21 cellular contexts compared by ENCODE assay signal in the genomic region with DNA sequence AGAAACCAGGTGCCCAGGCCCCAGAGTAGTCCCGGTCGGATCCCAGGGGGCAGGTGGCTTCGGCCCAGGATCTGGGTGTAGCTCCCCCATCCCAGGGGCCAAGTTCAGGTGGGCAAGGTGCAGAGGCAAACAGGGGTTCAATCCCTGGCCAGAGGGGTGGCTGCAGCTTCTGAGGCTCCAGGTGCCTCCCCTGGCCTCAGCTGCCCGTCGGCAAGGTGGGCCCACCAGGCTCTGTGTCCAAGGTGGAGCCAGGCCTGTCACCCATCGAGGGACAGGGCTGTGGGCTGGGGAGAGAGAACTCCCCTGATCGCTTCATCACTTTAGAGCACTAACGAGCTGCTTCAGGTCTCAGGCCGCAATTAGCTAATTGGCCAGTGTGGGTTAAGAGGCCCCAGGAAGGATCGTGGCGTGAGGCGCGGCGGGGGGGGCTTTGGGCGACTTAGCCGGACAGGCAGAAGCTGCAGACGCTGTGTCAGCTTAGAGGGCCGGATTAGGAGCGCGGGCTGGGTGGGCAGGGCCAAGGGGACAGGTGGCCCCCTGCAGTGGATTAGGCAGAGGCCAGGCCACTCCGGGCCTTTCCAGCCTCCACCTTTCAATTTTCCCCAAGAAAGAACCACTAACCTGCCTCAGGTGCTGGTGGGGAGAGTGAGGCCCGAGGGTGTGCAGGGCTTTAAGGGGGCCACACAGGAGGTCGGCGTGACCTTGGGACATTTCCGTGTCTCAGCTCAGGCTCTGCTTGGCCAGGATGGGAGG. TPM values are rescaled to one million over a fixed set of nuclear protein-coding genes. Genes with fewer than 3 reads are reported as not detected.
DNase-seq lines count a peak whose midpoint lies in the region; ATAC-seq, FAIRE-seq and TF ChIP-seq lines count a peak whose summit lies in the region.
"Had no signal": no experiment of that assay in that cellular context is flagged by ENCODE, and none has a peak within 500 bp of the region (broad histone marks: within the 10 kb centered on the region; RNA-seq: fewer than 3 reads in every experiment).

No MANE protein-coding gene starts in this region.

- no peak overlapping the region for H3K4me3 ChIP-seq in CD8-positive, alpha-beta memory T cell (ENCODE audit: low read length)
- H3K4me3 ChIP-seq: A549, SJCRH30 had no signal

- H3K27ac Mint-ChIP-seq in WTC11, result peak overlapping the region; percentile 63; the same call in 1 of the 2 replicates
- H3K27ac Mint-ChIP-seq in nephron progenitor cell, result peak overlapping the region; percentile 86
- peak overlapping the region in 1 of 8 donors; percentile 36 for H3K27ac Mint-ChIP-seq in CD8-positive, alpha-beta memory T cell

- POLR2A ChIA-PET in WTC11 (lab: Charles Lee), result interaction anchor here (0.9 kb wide), 1 partner anchor 12 kb away, joined by 3 read pairs; a partner anchor contains a TSS
- POLR2A ChIA-PET in CD8-positive, alpha-beta memory T cell (lab: Charles Lee), result no interaction called here

- no peaks in the 10 kb centered on the region for H3K36me3 ChIP-seq in CD8-positive, alpha-beta memory T cell (ENCODE audit: insufficient read depth, low read length)
- H3K36me3 ChIP-seq: SJCRH30 had no signal

- H3K27me3 ChIP-seq in CD8-positive, alpha-beta memory T cell (ENCODE audit: insufficient read depth, low read length, poor library complexity, severe bottlenecking), result no peaks in the 10 kb centered on the region

- H3K9me3 ChIP-seq in CD8-positive, alpha-beta memory T cell (ENCODE audit: low read length), result no peaks in the 10 kb centered on the region
- H3K9me3 ChIP-seq: A549, SJCRH30 had no signal

- no peaks in the 10 kb centered on the region for H3K27me3 Mint-ChIP-seq in WTC11 (ENCODE audit: low read depth)
- peaks cover 4% of the 10 kb centered on the region for H3K27me3 Mint-ChIP-seq in nephron progenitor cell (ENCODE audit: low read depth, poor library complexity)
- no peaks in the 10 kb centered on the region for H3K27me3 Mint-ChIP-seq in CD8-positive, alpha-beta memory T cell
- H3K27me3 Mint-ChIP-seq: CD4-positive, alpha-beta memory T cell had no signal

- H3K36me3 Mint-ChIP-seq in WTC11, result no peaks in the 10 kb centered on the region
- no peaks in the 10 kb centered on the region for H3K36me3 Mint-ChIP-seq in nephron progenitor cell (ENCODE audit: low read depth)
- peaks cover 0 to 7% (median 4%) of the 10 kb centered on the region in 3 donors for H3K36me3 Mint-ChIP-seq in CD8-positive, alpha-beta memory T cell

- no peak for FAIRE-seq in D721Med (lab: Jason Lieb, UNC)
- FAIRE-seq: A549, GM12892, GM18507 had no signal

- H3K4me3 Mint-ChIP-seq in WTC11, result no peak overlapping the region
- H3K4me3 Mint-ChIP-seq in nephron progenitor cell, result no peak overlapping the region
- H3K4me3 Mint-ChIP-seq in CD8-positive, alpha-beta memory T cell, result no peak overlapping the region
- H3K4me3 Mint-ChIP-seq: CD4-positive, alpha-beta memory T cell had no signal

- peak; percentile 97 for DNase-seq in D721Med (ENCODE audit: insufficient read length, low spot score)
- DNase-seq in MV-4-11 (lab: John Stamatoyannopoulos, UW), result peak; percentile 26
- DNase-seq in WTC11 (ENCODE audit: low spot score), result no peak
- no peak for DNase-seq in nephron progenitor cell
- no peak for DNase-seq in NCI-H1105 (lab: John Stamatoyannopoulos, UW)
- DNase-seq in CD8-positive, alpha-beta memory T cell, result no peak
- DNase-seq: DMS79, GOT3, NCI-H1694, NCI-H2081 treated with DMSO at 0.1 percent for 48 hours, NCI-H510A, NCI-H748 treated with DMSO at 0.1 percent for 48 hours, SJCRH30 had no signal

- H3K4me1 Mint-ChIP-seq in WTC11 (peaks cover 5% of the 10 kb centered on the region), nephron progenitor cell (peaks cover 38% of the 10 kb centered on the region)
- peaks cover 0 to 6% (median 0%) of the 10 kb centered on the region in 3 donors for H3K4me1 Mint-ChIP-seq in CD8-positive, alpha-beta memory T cell

- no peaks in the 10 kb centered on the region for H3K9me3 Mint-ChIP-seq in WTC11
- H3K9me3 Mint-ChIP-seq in nephron progenitor cell, result no peaks in the 10 kb centered on the region
- no peaks in the 10 kb centered on the region for H3K9me3 Mint-ChIP-seq in CD8-positive, alpha-beta memory T cell

- no peaks in the 10 kb centered on the region for H3K4me1 ChIP-seq in CD8-positive, alpha-beta memory T cell (ENCODE audit: insufficient read depth, low read length)
- H3K4me1 ChIP-seq: A549, SJCRH30 had no signal

- TF ChIP-seq CTCF in D721Med (IDR thresholded peaks at IDR 0.05; ENCODE audit: insufficient read depth, missing control alignments), result no peak
- no peak for TF ChIP-seq CTCF in WTC11 (IDR thresholded peaks at IDR 0.05)
- TF ChIP-seq CTCF in nephron progenitor cell (IDR thresholded peaks at IDR 0.05), result no peak

- CTCF ChIA-PET in WTC11 (lab: Charles Lee), result interaction anchor here (0.5 to 2.9 kb wide), 7 partner anchors 9 to 213 kb away, joined by 3 to 10 read pairs (median 3); a partner anchor contains a TSS
- CTCF ChIA-PET in CD8-positive, alpha-beta memory T cell (lab: Charles Lee), result interaction anchor here (0.9 to 1.1 kb wide), 2 partner anchors 37 to 47 kb away, joined by 3 read pairs; no protein-coding TSS in a partner anchor

- H3K27ac ChIP-seq in CD8-positive, alpha-beta memory T cell (ENCODE audit: low read depth, low read length), result no peak overlapping the region
- H3K27ac ChIP-seq: A549, SJCRH30 had no signal

- no peak for ATAC-seq in WTC11
- no peak for ATAC-seq in GM18520 (IDR thresholded peaks at IDR 0.05; ENCODE audit: unreplicated experiment)
- ATAC-seq: A549, Panc1 had no signal

TF ChIP-seq in WTC11, 78 proteins besides CTCF, POLR2A, EP300 and RAD21 (continues in another document):
- TF ChIP-seq NR1H2 (CRISPR knock-in tag; IDR thresholded peaks at IDR 0.05) (no peak), ZNF263 (CRISPR knock-in tag; IDR thresholded peaks at IDR 0.05; ENCODE audit: low read depth) (no peak), NFE2L1 (CRISPR knock-in tag; IDR thresholded peaks at IDR 0.05) (no peak), TP53 (CRISPR knock-in tag; IDR thresholded peaks at IDR 0.05) (no peak), SOX15 (CRISPR knock-in tag; IDR thresholded peaks at IDR 0.05) (no peak), CBFB (CRISPR knock-in tag; IDR thresholded peaks at IDR 0.05; ENCODE audit: low read depth) (no peak), CREM (CRISPR knock-in tag; IDR thresholded peaks at IDR 0.05) (no peak), NFATC4 (CRISPR knock-in tag; IDR thresholded peaks at IDR 0.05) (no peak), JUN (CRISPR knock-in tag; IDR thresholded peaks at IDR 0.05) (no peak), TEAD1 (CRISPR knock-in tag; IDR thresholded peaks at IDR 0.05) (no peak), KAT7 (CRISPR knock-in tag; IDR thresholded peaks at IDR 0.05; ENCODE audit: borderline replicate concordance) (no peak), HMGA2 (CRISPR knock-in tag; IDR thresholded peaks at IDR 0.05) (no peak), TEAD4 (CRISPR knock-in tag; IDR thresholded peaks at IDR 0.05) (no peak)
- TF ChIP-seq, protein P1, sequence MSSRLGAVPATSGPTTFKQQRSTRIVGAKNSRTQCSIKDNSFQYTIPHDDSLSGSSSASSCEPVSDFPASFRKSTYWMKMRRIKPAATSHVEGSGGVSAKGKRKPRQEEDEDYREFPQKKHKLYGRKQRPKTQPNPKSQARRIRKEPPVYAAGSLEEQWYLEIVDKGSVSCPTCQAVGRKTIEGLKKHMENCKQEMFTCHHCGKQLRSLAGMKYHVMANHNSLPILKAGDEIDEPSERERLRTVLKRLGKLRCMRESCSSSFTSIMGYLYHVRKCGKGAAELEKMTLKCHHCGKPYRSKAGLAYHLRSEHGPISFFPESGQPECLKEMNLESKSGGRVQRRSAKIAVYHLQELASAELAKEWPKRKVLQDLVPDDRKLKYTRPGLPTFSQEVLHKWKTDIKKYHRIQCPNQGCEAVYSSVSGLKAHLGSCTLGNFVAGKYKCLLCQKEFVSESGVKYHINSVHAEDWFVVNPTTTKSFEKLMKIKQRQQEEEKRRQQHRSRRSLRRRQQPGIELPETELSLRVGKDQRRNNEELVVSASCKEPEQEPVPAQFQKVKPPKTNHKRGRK (CRISPR knock-in tag; IDR thresholded peaks at IDR 0.05; ENCODE audit: borderline replicate concordance), result no peak
- TF ChIP-seq, protein P2, sequence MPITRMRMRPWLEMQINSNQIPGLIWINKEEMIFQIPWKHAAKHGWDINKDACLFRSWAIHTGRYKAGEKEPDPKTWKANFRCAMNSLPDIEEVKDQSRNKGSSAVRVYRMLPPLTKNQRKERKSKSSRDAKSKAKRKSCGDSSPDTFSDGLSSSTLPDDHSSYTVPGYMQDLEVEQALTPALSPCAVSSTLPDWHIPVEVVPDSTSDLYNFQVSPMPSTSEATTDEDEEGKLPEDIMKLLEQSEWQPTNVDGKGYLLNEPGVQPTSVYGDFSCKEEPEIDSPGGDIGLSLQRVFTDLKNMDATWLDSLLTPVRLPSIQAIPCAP (CRISPR knock-in tag; IDR thresholded peaks at IDR 0.05), result no peak
- TF ChIP-seq, protein P3, sequence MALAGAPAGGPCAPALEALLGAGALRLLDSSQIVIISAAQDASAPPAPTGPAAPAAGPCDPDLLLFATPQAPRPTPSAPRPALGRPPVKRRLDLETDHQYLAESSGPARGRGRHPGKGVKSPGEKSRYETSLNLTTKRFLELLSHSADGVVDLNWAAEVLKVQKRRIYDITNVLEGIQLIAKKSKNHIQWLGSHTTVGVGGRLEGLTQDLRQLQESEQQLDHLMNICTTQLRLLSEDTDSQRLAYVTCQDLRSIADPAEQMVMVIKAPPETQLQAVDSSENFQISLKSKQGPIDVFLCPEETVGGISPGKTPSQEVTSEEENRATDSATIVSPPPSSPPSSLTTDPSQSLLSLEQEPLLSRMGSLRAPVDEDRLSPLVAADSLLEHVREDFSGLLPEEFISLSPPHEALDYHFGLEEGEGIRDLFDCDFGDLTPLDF (CRISPR knock-in tag; IDR thresholded peaks at IDR 0.05), result no peak

RNA-seq across cellular contexts. Expression of a gene that starts 2.8 kb away (rescaled TPM):
- 0.09 TPM in 1 of 3 replicates, not detected in the others for total RNA-seq in WTC11 (2021)
- not detected for total RNA-seq in CD8-positive, alpha-beta memory T cell
- polyA plus RNA-seq in CD8-positive, alpha-beta memory T cell, result not detected
- total RNA-seq: CD4-positive, alpha-beta memory T cell; M059J; SJCRH30 had no signal
- polyA plus RNA-seq: A549; BJ; CD4-positive, alpha-beta memory T cell had no signal

RNA-seq across cellular contexts. Expression of a gene that starts 11.4 kb away (rescaled TPM):
- 26.1 to 29.0 TPM (median 28.3 TPM) in 3 replicates for total RNA-seq in WTC11 (2021)
- total RNA-seq in CD8-positive, alpha-beta memory T cell, result 10 to 100 TPM; 27.6 to 28.1 TPM
- 142 TPM for polyA plus RNA-seq in CD8-positive, alpha-beta memory T cell
- total RNA-seq: M059J, SJCRH30 had no signal
- polyA plus RNA-seq: BJ had no signal

RNA-seq across cellular contexts. Expression of a gene that starts 12.3 kb away (rescaled TPM):
- 60.9 to 65.3 TPM (median 62.3 TPM) in 3 replicates for total RNA-seq in WTC11 (2021)
- total RNA-seq in CD8-positive, alpha-beta memory T cell, result 10 to 100 TPM; 85.0 to 95.3 TPM
- 113 TPM for polyA plus RNA-seq in CD8-positive, alpha-beta memory T cell

RNA-seq across cellular contexts. Expression of a gene that starts 13.3 kb away (rescaled TPM):
- 27.5 to 29.6 TPM (median 28.1 TPM) in 3 replicates for total RNA-seq in WTC11 (2021)
- total RNA-seq in CD8-positive, alpha-beta memory T cell, result 10 to 100 TPM; 36.3 to 39.0 TPM
- polyA plus RNA-seq in CD8-positive, alpha-beta memory T cell, result 40.8 TPM

Comparison
In these comparisons a context has a peak if more than half of its experiments do, and no peak if none do; other contexts are left out.
1. DNase-seq: peak in D721Med (single experiment) and MV-4-11 (single experiment); none in WTC11 (single experiment), nephron progenitor cell (single experiment), NCI-H1105 (single experiment) and CD8-positive, alpha-beta memory T cell (0 of 5).